Comparison of ENCODE assay signal across 9 cellular contexts in the genomic region with DNA sequence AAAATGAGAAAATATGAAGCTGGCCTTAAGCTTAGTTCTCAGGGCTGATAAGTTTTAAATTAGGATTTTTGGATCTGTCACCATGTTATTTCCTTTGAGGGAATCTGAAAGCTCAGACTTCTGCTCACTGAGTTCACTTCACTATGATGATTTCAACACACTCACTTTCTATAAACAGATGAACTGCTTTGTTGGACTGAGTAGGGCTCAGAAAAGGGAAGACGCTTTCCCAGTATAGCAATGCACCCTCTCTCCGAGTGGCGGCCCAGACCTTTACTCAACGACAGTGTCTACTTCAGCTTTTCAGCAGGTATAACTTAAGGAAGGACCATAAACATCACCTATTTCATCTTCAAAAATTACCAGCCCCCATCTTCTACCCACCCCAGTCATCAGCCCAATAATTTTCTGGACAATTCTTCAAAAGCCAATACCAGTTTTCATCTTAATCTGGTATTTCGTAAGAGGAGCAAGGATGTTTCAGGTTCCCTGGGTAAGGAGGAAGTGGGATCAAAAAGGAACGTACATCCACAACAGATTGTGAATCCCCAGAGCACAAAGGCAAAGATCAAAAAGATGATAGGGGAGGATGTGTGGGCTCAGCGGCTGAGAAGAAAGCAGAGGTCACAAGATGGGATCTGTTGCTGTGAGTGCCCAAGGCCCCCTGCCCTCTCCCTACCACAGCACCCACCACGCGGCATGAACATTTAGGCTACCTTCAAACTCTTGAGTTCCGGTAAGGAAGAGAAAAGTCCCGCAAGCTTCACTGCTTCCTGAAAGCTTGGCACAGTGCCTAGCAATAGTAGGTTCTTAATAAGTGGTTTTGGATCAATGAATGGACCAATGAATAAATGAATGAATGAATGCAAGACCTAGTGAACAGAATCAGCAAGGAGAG. TPM values are rescaled to one million over a fixed set of nuclear protein-coding genes. Genes with fewer than 3 reads are reported as not detected.
DNase-seq lines count a peak whose midpoint lies in the region; ATAC-seq and TF ChIP-seq lines count a peak whose summit lies in the region.
"Had no signal": no experiment of that assay in that cellular context is flagged by ENCODE, and none has a peak within 500 bp of the region (broad histone marks: within the 10 kb centered on the region; RNA-seq: fewer than 3 reads in every experiment).

No MANE protein-coding gene starts in this region.

- POLR2A ChIA-PET in OCI-LY7 (lab: Charles Lee): interaction anchor here (0.5 to 13.3 kb wide), 6 partner anchors 8 to 216 kb away, joined by 3 to 158 read pairs (median 3); no protein-coding TSS in a partner anchor

- peak; percentile 48 for TF ChIP-seq CTCF in CD14-positive monocyte (IDR thresholded peaks at IDR 0.05)
- no peak for TF ChIP-seq CTCF in OCI-LY7 (conservative IDR thresholded peaks at IDR 0.05; ENCODE audit: low read length)
- no peak for TF ChIP-seq CTCF in progenitor cell of endocrine pancreas (IDR thresholded peaks at IDR 0.05; ENCODE audit: unreplicated experiment)

- H3K27ac Mint-ChIP-seq in CD14-positive monocyte (peak overlapping the region; percentile 94 to 98 (median 95)), progenitor cell of endocrine pancreas (no peak overlapping the region)

- no peaks in the 10 kb centered on the region for H3K36me3 ChIP-seq in OCI-LY7 (ENCODE audit: insufficient read depth, low read length)

- H3K27me3 ChIP-seq in mononuclear cell (ENCODE audit: insufficient read depth, low read length): no peaks in the 10 kb centered on the region

- H3K27me3 Mint-ChIP-seq in CD14-positive monocyte (ENCODE audit: low read depth in 3 of 3): peaks cover 0 to 5% (median 0%) of the 10 kb centered on the region in 3 donors
- H3K27me3 Mint-ChIP-seq in progenitor cell of endocrine pancreas: no peaks in the 10 kb centered on the region

- no peak for TF ChIP-seq POLR2A in GM18505 (IDR thresholded peaks at IDR 0.05; ENCODE audit: borderline replicate concordance, extremely low read depth, insufficient read depth, insufficient read length)

- intact Hi-C loops in CD14-positive monocyte (cut with micrococcal nuclease) (loop anchor here in 1 of 2 donors (1.0 kb wide), 1 partner anchor 9 kb away; no protein-coding TSS in a partner anchor), OCI-LY7 (cut with micrococcal nuclease; ENCODE audit: unreplicated experiment) (loop anchor here (10.0 kb wide), 1 partner anchor 316 kb away; the partner anchor contains the start of gene SMCHD1)

- no TSS peak for BruUV-seq in OCI-LY7 (replicated peaks; lab: Mats Ljungman, UMichigan)

- H3K27ac ChIP-seq in OCI-LY7 (ENCODE audit: low read depth, low read length, poor library complexity, severe bottlenecking): no peak overlapping the region
- H3K27ac ChIP-seq: RWPE1 had no signal

- DNase-seq in CD14-positive monocyte (ENCODE audit: low spot score) (peak; percentile 70), KBM-7 (peak; percentile 83), OCI-LY7 (ENCODE audit: low spot score) (no peak), progenitor cell of endocrine pancreas (ENCODE audit: low spot score, unreplicated experiment) (no peak)
- DNase-seq in activated naive CD4-positive, alpha-beta T cell treated with anti-CD3 and anti-CD28 coated beads, Interleukin-2, amount 50 U/mL, for 16 hours: peak; percentile 45

- CTCF ChIA-PET in OCI-LY7 (lab: Charles Lee; ENCODE audit: unreplicated experiment): no interaction called here

- peak overlapping the region; percentile 3 for H3K4me3 ChIP-seq in mononuclear cell (ENCODE audit: low read length)
- no peak overlapping the region for H3K4me3 ChIP-seq in OCI-LY7 (ENCODE audit: low read depth, low read length, poor library complexity, severe bottlenecking)

- no peak overlapping the region for H2AFZ ChIP-seq in OCI-LY7 (ENCODE audit: low read length)

- H3K9me3 Mint-ChIP-seq in CD14-positive monocyte (no peaks in the 10 kb centered on the region), progenitor cell of endocrine pancreas (ENCODE audit: low read depth) (no peaks in the 10 kb centered on the region)

- H3K36me3 Mint-ChIP-seq in CD14-positive monocyte (peaks cover 2 to 4% of the 10 kb centered on the region in 2 donors), progenitor cell of endocrine pancreas (ENCODE audit: insufficient read depth) (peaks cover 1% of the 10 kb centered on the region)

- H3K79me2 ChIP-seq in OCI-LY7 (ENCODE audit: insufficient read depth, low read depth, low read length): no peaks in the 10 kb centered on the region

- H3K9me3 ChIP-seq in mononuclear cell (ENCODE audit: low read depth, low read length): no peaks in the 10 kb centered on the region
- H3K9me3 ChIP-seq in OCI-LY7 (ENCODE audit: low read length): no peaks in the 10 kb centered on the region

- no peaks in the 10 kb centered on the region for H4K20me1 ChIP-seq in OCI-LY7 (ENCODE audit: insufficient read depth, low read length)

- ATAC-seq in HG03439 (IDR thresholded peaks at IDR 0.05; ENCODE audit: unreplicated experiment): no peak
- no peak for ATAC-seq in GM18505 (IDR thresholded peaks at IDR 0.05; ENCODE audit: unreplicated experiment)

- no peaks in the 10 kb centered on the region for H3K9me2 ChIP-seq in OCI-LY7 (ENCODE audit: insufficient read depth, low read length)

- H3K4me3 Mint-ChIP-seq in CD14-positive monocyte (peak overlapping the region; percentile 77 to 80), progenitor cell of endocrine pancreas (ENCODE audit: low read depth) (no peak overlapping the region)

- peaks cover 73% of the 10 kb centered on the region for H3K4me1 ChIP-seq in mononuclear cell (ENCODE audit: insufficient read depth, low read length)
- H3K4me1 ChIP-seq in OCI-LY7 (ENCODE audit: insufficient read depth, low read length, poor library complexity, severe bottlenecking): peaks cover 25% of the 10 kb centered on the region

- in situ Hi-C loops in KBM-7 (cut with MboI; ENCODE audit: low pct_unique_long_range_greater_than_20kb, low sequenced_read_pairs): no loop called here

- H3K4me1 Mint-ChIP-seq in CD14-positive monocyte (peaks cover 69% of the 10 kb centered on the region), progenitor cell of endocrine pancreas (ENCODE audit: low read depth) (peaks cover 11% of the 10 kb centered on the region)

- no peak overlapping the region for H3K4me2 ChIP-seq in OCI-LY7 (ENCODE audit: low read length)

RNA-seq across cellular contexts. Expression of gene LPIN2, which starts 41.9 kb away (rescaled TPM):
- 10 to 100 TPM in 1 of 2 donors, 1 to 10 TPM in 1; 9.3 to 10.3 TPM for polyA plus RNA-seq in CD14-positive monocyte
- total RNA-seq in mononuclear cell (51.1 TPM), OCI-LY7 (2022) (16.9 and 18.9 TPM in 2 replicates), progenitor cell of endocrine pancreas (22.8 and 25.9 TPM in 2 replicates)
- total RNA-seq in OCI-LY7 (2014; rRNA removed; shearing (Covaris generic)): 18.7 and 20.1 TPM in 2 replicates

Comparison
In these comparisons a context has a peak if more than half of its experiments do, and no peak if none do; other contexts are left out.
1. DNase-seq: peak in CD14-positive monocyte (single experiment), KBM-7 (single experiment) and activated naive CD4-positive, alpha-beta T cell treated with anti-CD3 and anti-CD28 coated beads, Interleukin-2, amount 50 U/mL, for 16 hours (single experiment); none in OCI-LY7 (single experiment) and progenitor cell of endocrine pancreas (single experiment).